ENCODE assay signal across 14 cellular contexts in genomic region chr15:98938105-98938417, GRCh38.
A peak's percentile ranks its signal among the peaks of the same experiment; 100 is the strongest.
DNase-seq lines count a peak whose midpoint lies in the region; ATAC-seq and TF ChIP-seq lines count a peak whose summit lies in the region.
"Had no signal": no experiment of that assay in that cellular context is flagged by ENCODE, and none has a peak within 500 bp of the region (broad histone marks: within the 10 kb centered on the region; RNA-seq: fewer than 3 reads in every experiment).

No MANE protein-coding gene starts in this region.

- DNase-seq in retina (no peak), left lung (no peak), HPDE6-E6E7 (ENCODE audit: extremely low spot score) (no peak), H9 (no peak)
- DNase-seq: activated CD4-positive, alpha-beta T cell treated with anti-CD3 and anti-CD28 coated beads for 36 hours; activated T-cell treated with anti-CD3 and anti-CD28 coated beads for 4 hours; HFFc6; left ventricle myocardium inferior; NCI-H187 treated with DMSO at 0.1 percent for 48 hours had no signal

- WGBS in H9 (ENCODE audit: extremely low coverage, insufficient read length, low lambda C conversion rate), result no CpG with 5 or more reads among the region's 4 CpGs

- no peaks in the 10 kb centered on the region for H3K79me2 ChIP-seq in H9 (ENCODE audit: insufficient read depth, low read length)

- no peak overlapping the region for H2BK120ac ChIP-seq in H9 (ENCODE audit: low read depth, low read length, poor library complexity, severe bottlenecking)

- H2BK12ac ChIP-seq in H9 (ENCODE audit: insufficient read length, low read depth, low read length), result no peak overlapping the region

- no peak overlapping the region for H3K27ac ChIP-seq in left lung
- H3K27ac ChIP-seq in H9 (ENCODE audit: insufficient read length, low read depth, low read length), result no peak overlapping the region
- H3K27ac ChIP-seq: left ventricle myocardium inferior had no signal

- no peak overlapping the region for H2BK5ac ChIP-seq in H9 (ENCODE audit: insufficient read length, low read length)

- ATAC-seq in GM18520 (IDR thresholded peaks at IDR 0.05; ENCODE audit: unreplicated experiment), result peak; percentile 35
- ATAC-seq in GM21360 (IDR thresholded peaks at IDR 0.05; ENCODE audit: unreplicated experiment), result peak; percentile 41
- peak; percentile 38 for ATAC-seq in HG02870 (IDR thresholded peaks at IDR 0.05; ENCODE audit: unreplicated experiment)
- ATAC-seq in HG03565 (IDR thresholded peaks at IDR 0.05; ENCODE audit: unreplicated experiment), result peak; percentile 32
- ATAC-seq in left lung, result no peak

- peaks cover 5% of the 10 kb centered on the region in 2 experiments; a peak in 1 of 4 replicates for H3K4me1 Mint-ChIP-seq in H9
- H3K4me1 Mint-ChIP-seq: central memory CD8-positive, alpha-beta T cell had no signal

- no peak overlapping the region for H3K4ac ChIP-seq in H9 (ENCODE audit: low read depth, low read length)

- H3K4me1 ChIP-seq in left lung, result peaks cover 5 to 7% of the 10 kb centered on the region in 2 donors
- no peaks in the 10 kb centered on the region for H3K4me1 ChIP-seq in H9 (ENCODE audit: insufficient read depth, low read length)

- no peak overlapping the region for H4K8ac ChIP-seq in H9 (replicated peaks; ENCODE audit: insufficient read length, low read depth, low read length)

- no peak overlapping the region for H3K18ac ChIP-seq in H9 (ENCODE audit: insufficient read length, low read depth, low read length)

- H3K23me2 ChIP-seq in H9 (ENCODE audit: insufficient read length, low read depth, low read length, poor library complexity, severe bottlenecking), result no peaks in the 10 kb centered on the region

- no peak overlapping the region for H3K4me3 ChIP-seq in left lung
- H3K4me3 ChIP-seq: left ventricle myocardium inferior had no signal

- no peak overlapping the region; a peak in 1 of 7 replicates for H3K27ac Mint-ChIP-seq in H9
- H3K27ac Mint-ChIP-seq: activated CD4-positive, alpha-beta T cell treated with anti-CD3 and anti-CD28 coated beads for 36 hours; HFFc6 had no signal

- H3T11ph ChIP-seq in H9 (ENCODE audit: low read length), result no peak overlapping the region

- H3K23ac ChIP-seq in H9 (ENCODE audit: insufficient read length, low read depth, low read length), result no peak overlapping the region

- H3K9me3 ChIP-seq in left lung (no peaks in the 10 kb centered on the region), H9 (ENCODE audit: control insufficient read depth, low read depth, low read length) (no peaks in the 10 kb centered on the region)
- H3K9me3 ChIP-seq: left ventricle myocardium inferior had no signal

- H4K20me1 ChIP-seq in H9 (ENCODE audit: control insufficient read depth, insufficient read depth, insufficient read length), result no peaks in the 10 kb centered on the region

- no peaks in the 10 kb centered on the region for H3K27me3 ChIP-seq in left lung
- no peaks in the 10 kb centered on the region for H3K27me3 ChIP-seq in H9 (ENCODE audit: insufficient read depth, low read length)

- H2BK20ac ChIP-seq in H9 (ENCODE audit: low read depth, low read length, poor library complexity, severe bottlenecking), result no peak overlapping the region

- H3K79me1 ChIP-seq in H9 (ENCODE audit: insufficient read depth, low read depth, low read length, poor library complexity, severe bottlenecking), result no peaks in the 10 kb centered on the region

- no peaks in the 10 kb centered on the region for H3K27me3 Mint-ChIP-seq in H9 (ENCODE audit: low read depth)
- H3K27me3 Mint-ChIP-seq: activated CD4-positive, alpha-beta T cell treated with anti-CD3 and anti-CD28 coated beads for 36 hours had no signal

- no peak overlapping the region for H3K9ac ChIP-seq in H9 (ENCODE audit: extremely low read depth, insufficient read length, low read length)

- H3K14ac ChIP-seq in H9 (ENCODE audit: insufficient read depth, low read length), result no peak overlapping the region

- no peak overlapping the region for H3K4me3 Mint-ChIP-seq in H9
- H3K4me3 Mint-ChIP-seq: activated CD4-positive, alpha-beta T cell treated with anti-CD3 and anti-CD28 coated beads for 36 hours; central memory CD8-positive, alpha-beta T cell; HFFc6 had no signal

- peaks cover 25 to 93% (median 89%) of the 10 kb centered on the region in 3 experiments; a peak in 6 of 7 replicates for H3K36me3 Mint-ChIP-seq in H9 (ENCODE audit: insufficient read depth in 1 of 3, low read depth in 3 of 3)

- H3K4me2 ChIP-seq in H9 (ENCODE audit: insufficient read depth, insufficient read length, low read length), result no peak overlapping the region

- H3K36me3 ChIP-seq in left lung, result peaks cover 0 to 71% of the 10 kb centered on the region in 2 donors

- H2AK5ac ChIP-seq in H9 (ENCODE audit: insufficient read length, low read length), result no peak overlapping the region

- no peak overlapping the region for H2AFZ ChIP-seq in H9 (ENCODE audit: low read length)

- intact Hi-C loops in left lung (cut with DNase I), result no loop called here

- no peak overlapping the region for H2BK15ac ChIP-seq in H9 (ENCODE audit: low read depth, low read length)

- H4K91ac ChIP-seq in H9 (ENCODE audit: insufficient read length, low read depth, low read length), result no peak overlapping the region

- H4K5ac ChIP-seq in H9 (ENCODE audit: insufficient read length, low read depth, low read length), result no peak overlapping the region

- no peak for TF ChIP-seq CTCF in left lung (IDR thresholded peaks at IDR 0.05)
- TF ChIP-seq CTCF in H9 (conservative IDR thresholded peaks at IDR 0.05), result no peak

- H3K56ac ChIP-seq in H9 (ENCODE audit: insufficient read length, low read depth, low read length), result no peak overlapping the region

- H3K9me3 Mint-ChIP-seq in H9, result no peaks in the 10 kb centered on the region
- H3K9me3 Mint-ChIP-seq: central memory CD8-positive, alpha-beta T cell; HFFc6 had no signal
